ENCODE assay signal across 32 cellular contexts in genomic region chr13:30850204-30850866, GRCh38. TPM values are rescaled to one million over a fixed set of nuclear protein-coding genes. Genes with fewer than 3 reads are reported as not detected.
"Had no signal": no experiment of that assay in that cellular context is flagged by ENCODE, and none has a peak within 500 bp of the region (broad histone marks: within the 10 kb centered on the region; RNA-seq: fewer than 3 reads in every experiment).

No MANE protein-coding gene starts in this region.

- H3K4me3 ChIP-seq: cardiac muscle cell, coronary artery, dorsolateral prefrontal cortex, heart left ventricle, psoas muscle, right atrium auricular region, tibial nerve had no signal

- H3K27ac ChIP-seq: cardiac muscle cell, coronary artery, dorsolateral prefrontal cortex, heart left ventricle, parathyroid adenoma, psoas muscle, right atrium auricular region, tibial nerve had no signal

- H3K27me3 Mint-ChIP-seq: T-helper 17 cell had no signal

- H3K9me3 ChIP-seq: psoas muscle had no signal

- ATAC-seq: heart left ventricle; left colon; naive thymus-derived CD4-positive, alpha-beta T cell; psoas muscle; T-helper 17 cell had no signal

- H3K27me3 ChIP-seq: cardiac muscle cell, dorsolateral prefrontal cortex, heart left ventricle, right atrium auricular region, tibial nerve had no signal

- FAIRE-seq: kidney had no signal

- H3K9ac ChIP-seq: parathyroid adenoma had no signal

- H3K4me1 ChIP-seq: parathyroid adenoma, psoas muscle, right atrium auricular region had no signal

- DNase-seq: activated CD4-positive, alpha-beta memory T cell treated with anti-CD3 and anti-CD28 coated beads, Interleukin-2, amount 10 ng/mL, durations not matched to agents 7 days and 5 days; activated CD4-positive, alpha-beta T cell treated with anti-CD3 and anti-CD28 coated beads, Interleukin-2, amount 10 ng/mL, durations not matched to agents 7 days and 5 days; activated CD4-positive, CD25-positive, alpha-beta regulatory T cell treated with anti-CD3 and anti-CD28 coated beads, Interleukin-2, amount 50 U/mL, for 72 hours; activated CD8-positive, alpha-beta memory T cell treated with anti-CD3 and anti-CD28 coated beads, Interleukin-2, amount 50 U/mL, for 48 hours; activated gamma-delta T cell; activated naive CD4-positive, alpha-beta T cell treated with anti-CD3 and anti-CD28 coated beads, Interleukin-2, amount 10 ng/mL, durations not matched to agents 7 days and 5 days; activated naive CD8-positive, alpha-beta T cell treated with anti-CD3 and anti-CD28 coated beads, Interleukin-2, amount 10 ng/mL, durations not matched to agents 7 days and 5 days; activated T-cell treated with anti-CD3 and anti-CD28 coated beads, Interleukin-2, amount 50 U/mL, for 24 hours; amniotic stem cell; cerebellar nuclear complex; dorsolateral prefrontal cortex; effector memory CD4-positive, alpha-beta T cell; foreskin fibroblast; heart left ventricle; hypothalamus; immature natural killer cell; kidney; left colon; midbrain; naive thymus-derived CD4-positive, alpha-beta T cell; nucleus accumbens; psoas muscle; stimulated activated CD4-positive, alpha-beta T cell treated with anti-CD3 and anti-CD28 coated beads, Interleukin-2, amount 100 ng/mL, for 48 hours; stimulated activated naive CD4-positive, alpha-beta T cell treated with Interleukin-2 at 50 U/mL for 16 hours; T-helper 17 cell; T1000 had no signal

- H3K27ac Mint-ChIP-seq: activated CD4-positive, alpha-beta memory T cell treated with anti-CD3 and anti-CD28 coated beads, Interleukin-2, amount 10 ng/mL, durations not matched to agents 7 days and 5 days; activated CD4-positive, alpha-beta T cell treated with anti-CD3 and anti-CD28 coated beads, Interleukin-2, amount 10 ng/mL, durations not matched to agents 7 days and 5 days; activated naive CD4-positive, alpha-beta T cell treated with anti-CD3 and anti-CD28 coated beads, Interleukin-2, amount 10 ng/mL, durations not matched to agents 7 days and 5 days; activated naive CD8-positive, alpha-beta T cell treated with anti-CD3 and anti-CD28 coated beads, Interleukin-2, amount 10 ng/mL, durations not matched to agents 7 days and 5 days; activated T-cell treated with anti-CD3 and anti-CD28 coated beads, Interleukin-2, amount 50 U/mL, for 24 hours; immature natural killer cell; T-helper 17 cell had no signal

- H3K36me3 Mint-ChIP-seq: activated naive CD4-positive, alpha-beta T cell treated with anti-CD3 and anti-CD28 coated beads, Interleukin-2, amount 10 ng/mL, durations not matched to agents 7 days and 5 days; activated naive CD8-positive, alpha-beta T cell treated with anti-CD3 and anti-CD28 coated beads, Interleukin-2, amount 10 ng/mL, durations not matched to agents 7 days and 5 days; immature natural killer cell; naive thymus-derived CD4-positive, alpha-beta T cell had no signal

- H2AFZ ChIP-seq: parathyroid adenoma had no signal

- H3K9me3 Mint-ChIP-seq: activated naive CD4-positive, alpha-beta T cell treated with anti-CD3 and anti-CD28 coated beads, Interleukin-2, amount 10 ng/mL, durations not matched to agents 7 days and 5 days; activated naive CD8-positive, alpha-beta T cell treated with anti-CD3 and anti-CD28 coated beads, Interleukin-2, amount 10 ng/mL, durations not matched to agents 7 days and 5 days had no signal

- H3K36me3 ChIP-seq: cardiac muscle cell, heart left ventricle, right atrium auricular region, tibial nerve had no signal

- H3K4me3 Mint-ChIP-seq: activated CD4-positive, alpha-beta memory T cell treated with anti-CD3 and anti-CD28 coated beads, Interleukin-2, amount 10 ng/mL, durations not matched to agents 7 days and 5 days; activated CD4-positive, alpha-beta T cell treated with anti-CD3 and anti-CD28 coated beads, Interleukin-2, amount 10 ng/mL, durations not matched to agents 7 days and 5 days; activated naive CD4-positive, alpha-beta T cell treated with anti-CD3 and anti-CD28 coated beads, Interleukin-2, amount 10 ng/mL, durations not matched to agents 7 days and 5 days; activated naive CD8-positive, alpha-beta T cell treated with anti-CD3 and anti-CD28 coated beads, Interleukin-2, amount 10 ng/mL, durations not matched to agents 7 days and 5 days; activated T-cell treated with anti-CD3 and anti-CD28 coated beads, Interleukin-2, amount 50 U/mL, for 24 hours; immature natural killer cell; naive thymus-derived CD4-positive, alpha-beta T cell; T-helper 17 cell had no signal

- H3K79me2 ChIP-seq: parathyroid adenoma had no signal

RNA-seq across cellular contexts. Expression of gene MEDAG, which starts 55.7 kb away (rescaled TPM):
- total RNA-seq: activated CD4-positive, alpha-beta T cell treated with anti-CD3 and anti-CD28 coated beads, Interleukin-2, amount 10 ng/mL, durations not matched to agents 7 days and 5 days; activated naive CD8-positive, alpha-beta T cell treated with anti-CD3 and anti-CD28 coated beads, Interleukin-2, amount 10 ng/mL, durations not matched to agents 7 days and 5 days; T-helper 17 cell had no signal
- polyA plus RNA-seq: cardiac muscle cell, immature natural killer cell, neural cell had no signal
